In the genomic region with DNA sequence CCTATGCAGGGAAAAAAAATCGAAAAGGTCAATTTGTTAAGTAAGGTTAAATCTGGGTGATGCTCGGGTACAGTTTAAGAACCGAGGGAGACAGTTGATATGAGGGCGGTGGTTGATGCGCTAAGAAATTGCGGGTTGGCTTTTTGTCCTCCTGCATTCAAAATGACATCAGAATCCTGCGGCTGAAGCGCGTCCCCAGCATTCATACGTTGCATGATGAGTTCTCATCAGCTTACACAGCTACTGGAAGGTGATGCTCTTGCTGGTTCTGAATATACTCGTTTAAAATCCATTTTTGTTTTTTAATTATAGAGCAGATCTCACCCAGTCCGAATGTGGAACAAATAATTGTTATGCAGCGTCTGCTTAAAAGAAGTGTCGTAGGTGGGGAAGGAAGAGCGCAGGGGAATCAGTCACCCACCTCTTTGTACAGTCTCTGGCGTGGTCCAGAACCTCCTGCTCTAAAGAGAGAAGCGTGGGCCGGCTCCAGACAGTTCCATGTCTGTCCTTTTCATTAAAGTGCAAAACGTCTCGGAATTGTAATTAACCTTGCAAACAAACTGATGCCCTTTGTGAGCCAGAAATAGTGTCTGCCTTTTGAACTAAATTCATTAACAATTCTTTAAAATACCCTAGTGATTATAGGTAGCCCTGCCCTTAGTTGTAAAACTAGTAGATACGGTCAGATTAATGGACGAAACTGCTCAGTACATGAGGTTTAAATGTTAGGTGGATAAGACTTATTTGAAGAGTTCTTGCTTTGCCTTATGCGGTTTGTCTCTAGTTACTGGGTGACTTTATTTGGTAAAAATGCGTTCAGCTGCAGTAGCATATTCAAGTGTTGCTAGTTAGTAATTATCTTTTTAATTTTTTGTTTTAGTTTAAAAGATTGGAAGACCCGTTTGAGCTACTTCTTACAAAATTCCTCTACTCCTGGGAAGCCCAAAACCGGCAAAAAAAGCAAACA, we compare ENCODE assay signal across 1 cellular context.
TF ChIP-seq lines count a peak whose summit lies in the region.

No MANE protein-coding gene starts in this region.

TF ChIP-seq in SK-N-SH, 30 proteins besides CTCF, POLR2A, EP300 and RAD21 (continued from another document):
- TF ChIP-seq, protein P1, sequence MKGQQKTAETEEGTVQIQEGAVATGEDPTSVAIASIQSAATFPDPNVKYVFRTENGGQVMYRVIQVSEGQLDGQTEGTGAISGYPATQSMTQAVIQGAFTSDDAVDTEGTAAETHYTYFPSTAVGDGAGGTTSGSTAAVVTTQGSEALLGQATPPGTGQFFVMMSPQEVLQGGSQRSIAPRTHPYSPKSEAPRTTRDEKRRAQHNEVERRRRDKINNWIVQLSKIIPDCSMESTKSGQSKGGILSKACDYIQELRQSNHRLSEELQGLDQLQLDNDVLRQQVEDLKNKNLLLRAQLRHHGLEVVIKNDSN (IDR thresholded peaks at IDR 0.05; ENCODE audit: borderline replicate concordance, low read depth), result no peak
- no peak for TF ChIP-seq FOXJ3 (CRISPR knock-in tag; IDR thresholded peaks at IDR 0.05)
- TF ChIP-seq CHD2 (IDR thresholded peaks at IDR 0.05; ENCODE audit: low read length, partially characterized antibody), result no peak
- no peak for TF ChIP-seq YY1 (IDR thresholded peaks at IDR 0.05; ENCODE audit: low read depth)
- no peak for TF ChIP-seq FOXM1 (IDR thresholded peaks at IDR 0.05; ENCODE audit: low read depth)
- TF ChIP-seq JUND (IDR thresholded peaks at IDR 0.05), result no peak
- TF ChIP-seq, protein P2, sequence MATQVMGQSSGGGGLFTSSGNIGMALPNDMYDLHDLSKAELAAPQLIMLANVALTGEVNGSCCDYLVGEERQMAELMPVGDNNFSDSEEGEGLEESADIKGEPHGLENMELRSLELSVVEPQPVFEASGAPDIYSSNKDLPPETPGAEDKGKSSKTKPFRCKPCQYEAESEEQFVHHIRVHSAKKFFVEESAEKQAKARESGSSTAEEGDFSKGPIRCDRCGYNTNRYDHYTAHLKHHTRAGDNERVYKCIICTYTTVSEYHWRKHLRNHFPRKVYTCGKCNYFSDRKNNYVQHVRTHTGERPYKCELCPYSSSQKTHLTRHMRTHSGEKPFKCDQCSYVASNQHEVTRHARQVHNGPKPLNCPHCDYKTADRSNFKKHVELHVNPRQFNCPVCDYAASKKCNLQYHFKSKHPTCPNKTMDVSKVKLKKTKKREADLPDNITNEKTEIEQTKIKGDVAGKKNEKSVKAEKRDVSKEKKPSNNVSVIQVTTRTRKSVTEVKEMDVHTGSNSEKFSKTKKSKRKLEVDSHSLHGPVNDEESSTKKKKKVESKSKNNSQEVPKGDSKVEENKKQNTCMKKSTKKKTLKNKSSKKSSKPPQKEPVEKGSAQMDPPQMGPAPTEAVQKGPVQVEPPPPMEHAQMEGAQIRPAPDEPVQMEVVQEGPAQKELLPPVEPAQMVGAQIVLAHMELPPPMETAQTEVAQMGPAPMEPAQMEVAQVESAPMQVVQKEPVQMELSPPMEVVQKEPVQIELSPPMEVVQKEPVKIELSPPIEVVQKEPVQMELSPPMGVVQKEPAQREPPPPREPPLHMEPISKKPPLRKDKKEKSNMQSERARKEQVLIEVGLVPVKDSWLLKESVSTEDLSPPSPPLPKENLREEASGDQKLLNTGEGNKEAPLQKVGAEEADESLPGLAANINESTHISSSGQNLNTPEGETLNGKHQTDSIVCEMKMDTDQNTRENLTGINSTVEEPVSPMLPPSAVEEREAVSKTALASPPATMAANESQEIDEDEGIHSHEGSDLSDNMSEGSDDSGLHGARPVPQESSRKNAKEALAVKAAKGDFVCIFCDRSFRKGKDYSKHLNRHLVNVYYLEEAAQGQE (IDR thresholded peaks at IDR 0.05; ENCODE audit: low read depth, low read length), result no peak
- TF ChIP-seq EZH2phosphoT487 (IDR thresholded peaks at IDR 0.05; ENCODE audit: borderline replicate concordance, low read depth), result no peak
- no peak for TF ChIP-seq TCF12 (IDR thresholded peaks at IDR 0.05)
- no peak for TF ChIP-seq NFIC (IDR thresholded peaks at IDR 0.05; ENCODE audit: borderline replicate concordance)
